ENCODE assay signal across 2 cellular contexts in the genomic region with DNA sequence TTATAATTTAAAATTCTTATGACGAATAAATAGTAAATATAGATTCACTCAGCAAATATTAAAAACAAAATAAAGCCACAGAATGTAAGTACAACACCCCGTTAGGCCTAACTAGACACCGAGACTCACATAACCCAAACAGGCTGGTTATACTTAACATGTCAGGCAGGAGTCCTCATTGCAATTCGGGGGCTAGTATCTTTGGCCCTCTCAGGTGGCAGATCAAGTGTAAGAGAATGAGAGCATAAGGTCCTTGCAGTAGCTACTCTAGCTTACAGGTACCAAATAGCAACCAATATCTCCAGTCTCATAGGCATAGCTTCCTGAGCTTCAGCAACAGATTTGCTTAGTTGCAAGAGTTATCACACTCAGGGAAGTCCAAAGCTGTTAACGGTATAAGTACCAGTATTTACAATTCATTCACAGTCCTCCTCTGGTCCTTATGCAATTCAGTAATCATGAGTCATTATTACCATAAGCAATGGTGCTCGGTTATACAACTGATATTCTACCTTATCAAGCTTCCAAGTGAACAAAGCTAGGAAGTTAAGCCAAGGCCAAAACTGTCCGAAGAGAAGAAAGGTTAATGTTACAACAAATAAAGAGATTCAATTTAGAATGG.
TF ChIP-seq lines count a peak whose summit lies in the region.

No MANE protein-coding gene starts in this region.

TF ChIP-seq in HEK293, 187 proteins besides CTCF, POLR2A, EP300 and RAD21 (continued from another document):
- TF ChIP-seq, protein P1, sequence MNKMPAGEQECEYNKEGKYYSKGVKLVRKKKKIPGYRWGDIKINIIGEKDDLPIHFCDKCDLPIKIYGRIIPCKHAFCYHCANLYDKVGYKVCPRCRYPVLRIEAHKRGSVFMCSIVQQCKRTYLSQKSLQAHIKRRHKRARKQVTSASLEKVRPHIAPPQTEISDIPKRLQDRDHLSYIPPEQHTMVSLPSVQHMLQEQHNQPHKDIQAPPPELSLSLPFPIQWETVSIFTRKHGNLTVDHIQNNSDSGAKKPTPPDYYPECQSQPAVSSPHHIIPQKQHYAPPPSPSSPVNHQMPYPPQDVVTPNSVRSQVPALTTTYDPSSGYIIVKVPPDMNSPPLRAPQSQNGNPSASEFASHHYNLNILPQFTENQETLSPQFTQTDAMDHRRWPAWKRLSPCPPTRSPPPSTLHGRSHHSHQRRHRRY (tag by site-specific recombination; IDR thresholded peaks at IDR 0.05): no peak
- TF ChIP-seq ZNF510 (tag by site-specific recombination; IDR thresholded peaks at IDR 0.05; ENCODE audit: insufficient replicate concordance) (no peak), PRDM1 (tag by site-specific recombination; IDR thresholded peaks at IDR 0.05) (no peak), ZNF112 (tag by site-specific recombination; IDR thresholded peaks at IDR 0.05) (no peak), ZNF174 (tag by site-specific recombination; IDR thresholded peaks at IDR 0.05) (no peak), ZNF341 (tag by site-specific recombination; IDR thresholded peaks at IDR 0.05; ENCODE audit: low read depth) (no peak), ZNF600 (tag by site-specific recombination; IDR thresholded peaks at IDR 0.05) (peak; percentile 71)
- TF ChIP-seq, protein P2, sequence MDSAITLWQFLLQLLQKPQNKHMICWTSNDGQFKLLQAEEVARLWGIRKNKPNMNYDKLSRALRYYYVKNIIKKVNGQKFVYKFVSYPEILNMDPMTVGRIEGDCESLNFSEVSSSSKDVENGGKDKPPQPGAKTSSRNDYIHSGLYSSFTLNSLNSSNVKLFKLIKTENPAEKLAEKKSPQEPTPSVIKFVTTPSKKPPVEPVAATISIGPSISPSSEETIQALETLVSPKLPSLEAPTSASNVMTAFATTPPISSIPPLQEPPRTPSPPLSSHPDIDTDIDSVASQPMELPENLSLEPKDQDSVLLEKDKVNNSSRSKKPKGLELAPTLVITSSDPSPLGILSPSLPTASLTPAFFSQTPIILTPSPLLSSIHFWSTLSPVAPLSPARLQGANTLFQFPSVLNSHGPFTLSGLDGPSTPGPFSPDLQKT (IDR thresholded peaks at IDR 0.05; ENCODE audit: borderline replicate concordance, low read depth, low read length): no peak
- TF ChIP-seq, protein P3, sequence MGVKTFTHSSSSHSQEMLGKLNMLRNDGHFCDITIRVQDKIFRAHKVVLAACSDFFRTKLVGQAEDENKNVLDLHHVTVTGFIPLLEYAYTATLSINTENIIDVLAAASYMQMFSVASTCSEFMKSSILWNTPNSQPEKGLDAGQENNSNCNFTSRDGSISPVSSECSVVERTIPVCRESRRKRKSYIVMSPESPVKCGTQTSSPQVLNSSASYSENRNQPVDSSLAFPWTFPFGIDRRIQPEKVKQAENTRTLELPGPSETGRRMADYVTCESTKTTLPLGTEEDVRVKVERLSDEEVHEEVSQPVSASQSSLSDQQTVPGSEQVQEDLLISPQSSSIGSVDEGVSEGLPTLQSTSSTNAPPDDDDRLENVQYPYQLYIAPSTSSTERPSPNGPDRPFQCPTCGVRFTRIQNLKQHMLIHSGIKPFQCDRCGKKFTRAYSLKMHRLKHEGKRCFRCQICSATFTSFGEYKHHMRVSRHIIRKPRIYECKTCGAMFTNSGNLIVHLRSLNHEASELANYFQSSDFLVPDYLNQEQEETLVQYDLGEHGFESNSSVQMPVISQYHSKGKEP (tag by site-specific recombination; IDR thresholded peaks at IDR 0.05): 0 out of 2 replicates have a peak, but pooled peaks have one; percentile 15

TF ChIP-seq in WTC11, 78 proteins besides CTCF, POLR2A, EP300 and RAD21 (continued from another document):
- TF ChIP-seq FOXJ3 (CRISPR knock-in tag; IDR thresholded peaks at IDR 0.05; ENCODE audit: borderline replicate concordance) (no peak), MXD4 (CRISPR knock-in tag; IDR thresholded peaks at IDR 0.05; ENCODE audit: borderline replicate concordance) (no peak), JAZF1 (CRISPR knock-in tag; IDR thresholded peaks at IDR 0.05) (no peak)
- TF ChIP-seq, protein P4, sequence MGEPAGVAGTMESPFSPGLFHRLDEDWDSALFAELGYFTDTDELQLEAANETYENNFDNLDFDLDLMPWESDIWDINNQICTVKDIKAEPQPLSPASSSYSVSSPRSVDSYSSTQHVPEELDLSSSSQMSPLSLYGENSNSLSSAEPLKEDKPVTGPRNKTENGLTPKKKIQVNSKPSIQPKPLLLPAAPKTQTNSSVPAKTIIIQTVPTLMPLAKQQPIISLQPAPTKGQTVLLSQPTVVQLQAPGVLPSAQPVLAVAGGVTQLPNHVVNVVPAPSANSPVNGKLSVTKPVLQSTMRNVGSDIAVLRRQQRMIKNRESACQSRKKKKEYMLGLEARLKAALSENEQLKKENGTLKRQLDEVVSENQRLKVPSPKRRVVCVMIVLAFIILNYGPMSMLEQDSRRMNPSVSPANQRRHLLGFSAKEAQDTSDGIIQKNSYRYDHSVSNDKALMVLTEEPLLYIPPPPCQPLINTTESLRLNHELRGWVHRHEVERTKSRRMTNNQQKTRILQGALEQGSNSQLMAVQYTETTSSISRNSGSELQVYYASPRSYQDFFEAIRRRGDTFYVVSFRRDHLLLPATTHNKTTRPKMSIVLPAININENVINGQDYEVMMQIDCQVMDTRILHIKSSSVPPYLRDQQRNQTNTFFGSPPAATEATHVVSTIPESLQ (CRISPR knock-in tag; IDR thresholded peaks at IDR 0.05): no peak
- TF ChIP-seq, protein P5, sequence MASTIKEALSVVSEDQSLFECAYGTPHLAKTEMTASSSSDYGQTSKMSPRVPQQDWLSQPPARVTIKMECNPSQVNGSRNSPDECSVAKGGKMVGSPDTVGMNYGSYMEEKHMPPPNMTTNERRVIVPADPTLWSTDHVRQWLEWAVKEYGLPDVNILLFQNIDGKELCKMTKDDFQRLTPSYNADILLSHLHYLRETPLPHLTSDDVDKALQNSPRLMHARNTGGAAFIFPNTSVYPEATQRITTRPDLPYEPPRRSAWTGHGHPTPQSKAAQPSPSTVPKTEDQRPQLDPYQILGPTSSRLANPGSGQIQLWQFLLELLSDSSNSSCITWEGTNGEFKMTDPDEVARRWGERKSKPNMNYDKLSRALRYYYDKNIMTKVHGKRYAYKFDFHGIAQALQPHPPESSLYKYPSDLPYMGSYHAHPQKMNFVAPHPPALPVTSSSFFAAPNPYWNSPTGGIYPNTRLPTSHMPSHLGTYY (CRISPR knock-in tag; IDR thresholded peaks at IDR 0.05): no peak
TF ChIP-seq in WTC11: peak in this region for 0.
